34 cellular contexts compared by ENCODE assay signal in genomic region chr5:175493260-175493659, GRCh38. TPM values are rescaled to one million over a fixed set of nuclear protein-coding genes. Genes with fewer than 3 reads are reported as not detected.
DNase-seq lines count a peak whose midpoint lies in the region; ATAC-seq, FAIRE-seq and TF ChIP-seq lines count a peak whose summit lies in the region.
"Had no signal": no experiment of that assay in that cellular context is flagged by ENCODE, and none has a peak within 500 bp of the region (broad histone marks: within the 10 kb centered on the region; RNA-seq: fewer than 3 reads in every experiment).

No MANE protein-coding gene starts in this region.

- H3K27ac ChIP-seq in right lobe of liver (no peak overlapping the region), HepG2 (ENCODE audit: extremely low read length, insufficient read depth, low read length) (no peak overlapping the region), SJSA1 (peak overlapping the region; percentile 79)
- H3K27ac ChIP-seq: esophagus muscularis mucosa, RWPE1, thyroid gland, WERI-Rb-1 had no signal

- CTCF ChIA-PET in HepG2 (lab: Yijun Ruan, JAX; ENCODE audit: low intra/inter-chr PET ratio, low total read pairs): no interaction called here

- no peak for TF ChIP-seq POLR2A in right lobe of liver (IDR thresholded peaks at IDR 0.05)
- TF ChIP-seq POLR2A in HepG2 (IDR thresholded peaks at IDR 0.05; ENCODE audit: insufficient read depth in 1 of 2, low read depth in 2 of 2, low read length in 2 of 2): no peak

- DNase-seq in right lobe of liver: no peak
- DNase-seq in HepG2 (ENCODE audit: low spot score): no peak
- DNase-seq in SJSA1 (ENCODE audit: low read depth in 1 of 2, low spot score in 2 of 2): no peak
- DNase-seq in left lobe of liver (ENCODE audit: low spot score): no peak
- no peak for DNase-seq in activated CD4-positive, alpha-beta T cell treated with anti-CD3 and anti-CD28 coated beads for 48 hours
- DNase-seq: activated CD4-positive, alpha-beta T cell treated with anti-CD3 and anti-CD28 coated beads, Interleukin-2, amount 10 ng/mL, durations not matched to agents 7 days and 5 days; C1 segment of cervical spinal cord; COR-L47; dermis blood vessel endothelial cell; DMS53; endodermal cell; foreskin fibroblast; GDM1; H9; head of caudate nucleus; IMR-90; naive thymus-derived CD4-positive, alpha-beta T cell; NCI-H2171; NCI-H510A treated with DMSO at 0.1 percent for 48 hours; nucleus accumbens; stimulated activated CD4-positive, alpha-beta T cell treated with anti-CD3 and anti-CD28 coated beads, Interleukin-12 subunit alpha, Interleukin-12 subunit beta, amount 100 ng/mL, for 4 hours; stimulated activated CD4-positive, alpha-beta T cell treated with anti-CD3 and anti-CD28 coated beads, Interleukin-2, amount 100 ng/mL, for 48 hours; T1000; thyroid gland; WERI-Rb-1 had no signal

- no peak overlapping the region for H2AFZ ChIP-seq in HepG2 (ENCODE audit: low read length)

- WGBS in right lobe of liver (ENCODE audit: insufficient coverage, low coverage, low lambda C conversion rate, missing lambda C conversion rate): 52% methylated on average over 5 of the region's 7 CpGs
- 96% methylated on average over 7 of the region's 7 CpGs for WGBS in HepG2 (ENCODE audit: low lambda C conversion rate)

- H3K27me3 ChIP-seq in right lobe of liver: no peaks in the 10 kb centered on the region
- no peaks in the 10 kb centered on the region for H3K27me3 ChIP-seq in HepG2 (ENCODE audit: control insufficient read depth in 1 of 2, insufficient read depth in 2 of 2, low read length in 2 of 2)
- H3K27me3 ChIP-seq in SJSA1 (replicated peaks): no peaks in the 10 kb centered on the region
- H3K27me3 ChIP-seq: esophagus muscularis mucosa, thyroid gland had no signal

- TF ChIP-seq EP300 in HepG2 (IDR thresholded peaks at IDR 0.05; ENCODE audit: low read depth in 2 of 2, low read length in 2 of 2) (no peak), HepG2 (CRISPR knock-in tag; IDR thresholded peaks at IDR 0.05; ENCODE audit: borderline replicate concordance) (no peak)

- H3K36me3 ChIP-seq in right lobe of liver (peaks cover 0 to 58% (median 26%) of the 10 kb centered on the region in 4 donors), HepG2 (replicated peaks in 1 of 2; ENCODE audit: control insufficient read depth in 1 of 2, insufficient read depth in 2 of 2, low read length in 2 of 2) (peaks cover 30 to 69% of the 10 kb centered on the region in 2 experiments), SJSA1 (peaks cover 78% of the 10 kb centered on the region)

- FAIRE-seq in HepG2 (lab: Jason Lieb, UNC): no peak
- FAIRE-seq: keratinocyte had no signal

- in situ Hi-C loops in HepG2 (cut with HindIII; ENCODE audit: extremely low pct_ligation_motif_present, low pct_unique_long_range_greater_than_20kb): no loop called here

- H3K4me2 ChIP-seq in HepG2 (ENCODE audit: low read depth, low read length): no peak overlapping the region

- H3K4me3 ChIP-seq in right lobe of liver (no peak overlapping the region), HepG2 (replicated peaks in 1 of 3; ENCODE audit: insufficient read depth in 1 of 3, low read depth in 2 of 3, low read length in 3 of 3) (no peak overlapping the region), SJSA1 (no peak overlapping the region)
- H3K4me3 ChIP-seq: esophagus muscularis mucosa, thyroid gland had no signal

- POLR2A ChIA-PET in HepG2 (lab: Yijun Ruan, JAX): no interaction called here

- intact Hi-C loops in right lobe of liver (cut with DNase I) (no loop called here), HepG2 (cut with micrococcal nuclease; ENCODE audit: unreplicated experiment) (no loop called here)

- no TSS peak for BruUV-seq in HepG2 (replicated peaks; lab: Mats Ljungman, UMichigan)

- H3K79me2 ChIP-seq in HepG2 (ENCODE audit: insufficient read depth, low read length): peaks cover 32% of the 10 kb centered on the region

- peaks cover 45% of the 10 kb centered on the region for H4K20me1 ChIP-seq in HepG2 (ENCODE audit: insufficient read depth, low read length)

- no peak overlapping the region for H3K9ac ChIP-seq in HepG2 (ENCODE audit: insufficient read depth, low read depth, low read length)

- H3K4me1 ChIP-seq in right lobe of liver (no peaks in the 10 kb centered on the region), HepG2 (ENCODE audit: insufficient read depth, low read length) (no peaks in the 10 kb centered on the region), SJSA1 (replicated peaks) (peaks cover 30% of the 10 kb centered on the region)
- H3K4me1 ChIP-seq: thyroid gland had no signal

- no peaks in the 10 kb centered on the region for H3K9me3 ChIP-seq in right lobe of liver
- no peaks in the 10 kb centered on the region for H3K9me3 ChIP-seq in HepG2 (ENCODE audit: low read length)
- H3K9me3 ChIP-seq in SJSA1 (replicated peaks): no peaks in the 10 kb centered on the region
- H3K9me3 ChIP-seq: esophagus muscularis mucosa, thyroid gland had no signal

- no peak for TF ChIP-seq RAD21 in HepG2 (CRISPR knock-in tag; IDR thresholded peaks at IDR 0.05)

- ATAC-seq in right lobe of liver (peak in 3 of 4 donors; percentile 20 to 47 (median 31)), HepG2 (no peak), left lobe of liver (peak; percentile 38), HG02852 (IDR thresholded peaks at IDR 0.05; ENCODE audit: unreplicated experiment) (no peak), HG03175 (IDR thresholded peaks at IDR 0.05; ENCODE audit: unreplicated experiment) (no peak)
- ATAC-seq: naive thymus-derived CD4-positive, alpha-beta T cell; sciatic nerve had no signal

- TF ChIP-seq CTCF in right lobe of liver (IDR thresholded peaks at IDR 0.05) (no peak), HepG2 (CRISPR knock-in tag; IDR thresholded peaks at IDR 0.05) (no peak)

TF ChIP-seq in HepG2, 621 proteins besides CTCF, POLR2A, EP300 and RAD21 (continues in another document):
- TF ChIP-seq CREM (IDR thresholded peaks at IDR 0.05) (no peak), CREM (CRISPR knock-in tag; IDR thresholded peaks at IDR 0.05) (no peak), ZNF660 (CRISPR knock-in tag; IDR thresholded peaks at IDR 0.05; ENCODE audit: borderline replicate concordance, low read depth) (no peak), SALL2 (CRISPR knock-in tag; IDR thresholded peaks at IDR 0.05) (no peak), ZNF792 (CRISPR knock-in tag; IDR thresholded peaks at IDR 0.05) (no peak), ZNF570 (CRISPR knock-in tag; IDR thresholded peaks at IDR 0.05; ENCODE audit: borderline replicate concordance) (no peak), ZNF761 (CRISPR knock-in tag; conservative IDR thresholded peaks at IDR 0.05) (no peak)

RNA-seq across cellular contexts. Expression of gene SFXN1, which starts 14.9 kb away (rescaled TPM):
- total RNA-seq in right lobe of liver: 100 to 1,000 TPM in 2 of 6 experiments, 10 to 100 TPM in 4; 58.9 to 123 (median 89.1) TPM
- 122 and 171 TPM in 2 replicates for total RNA-seq in HepG2 (2016; rRNA removed; fragmentation: Illumina TruSeq; extraction: Trizol)
- 25.6 and 31.9 TPM in 2 replicates for total RNA-seq in HepG2 (2016; cell fraction: cytosol; rRNA removed; fragmentation: Illumina TruSeq; extraction: Trizol; ENCODE audit: low read depth)
- 115 and 180 TPM in 2 replicates for total RNA-seq in HepG2 (2016; cell fraction: insoluble cytoplasmic fraction; rRNA removed; fragmentation: Illumina TruSeq; extraction: Trizol)
- 61.2 and 64.1 TPM in 2 replicates for total RNA-seq in HepG2 (2016; cell fraction: membrane; rRNA removed; fragmentation: Illumina TruSeq; extraction: Trizol)
- total RNA-seq in HepG2 (2016; cell fraction: nucleus; rRNA removed; fragmentation: Illumina TruSeq; extraction: Trizol): 61.7 and 62.4 TPM in 2 replicates
- 130 and 135 TPM in 2 replicates for polyA plus RNA-seq in HepG2 (2011; rRNA removed)
- polyA plus RNA-seq in HepG2 (2011; cell fraction: cytosol; rRNA removed): 114 and 150 TPM in 2 replicates
- 85.0 and 100 TPM in 2 replicates for polyA plus RNA-seq in HepG2 (2011; cell fraction: nucleus; rRNA removed)
- polyA plus RNA-seq in HepG2 (2012): 117 and 127 TPM in 2 replicates
- polyA plus RNA-seq in HepG2 (2016; cell fraction: cytosol; fragmentation: Illumina TruSeq; extraction: Trizol; ENCODE audit: low read depth): 16.6 and 20.5 TPM in 2 replicates
- 111 and 120 TPM in 2 replicates for polyA plus RNA-seq in HepG2 (2016; cell fraction: insoluble cytoplasmic fraction; fragmentation: Illumina TruSeq; extraction: Trizol; ENCODE audit: low read depth)
- 26.8 and 27.4 TPM in 2 replicates for polyA plus RNA-seq in HepG2 (2016; cell fraction: membrane; fragmentation: Illumina TruSeq; extraction: Trizol; ENCODE audit: low read depth)
- 57.1 and 59.3 TPM in 2 replicates for polyA plus RNA-seq in HepG2 (2016; cell fraction: nucleus; fragmentation: Illumina TruSeq; extraction: Trizol; ENCODE audit: insufficient read depth, low read depth)
- 225 and 261 TPM in 2 replicates for polyA minus RNA-seq in HepG2 (2011; rRNA and poly(A)+ RNA removed; ENCODE audit: low replicate concordance)
- polyA minus RNA-seq in HepG2 (2011; cell fraction: cytosol; rRNA and poly(A)+ RNA removed): 93.0 and 118 TPM in 2 replicates
- polyA minus RNA-seq in HepG2 (2011; cell fraction: nucleus; rRNA and poly(A)+ RNA removed): 119 and 123 TPM in 2 replicates
- total RNA-seq in SJSA1 (2014; rRNA removed; shearing (Covaris generic)): 147 and 207 TPM in 2 replicates
- total RNA-seq in left lobe of liver: 81.0 TPM

RNA-seq across cellular contexts. Expression of gene DRD1, which starts 49.3 kb away (rescaled TPM):
- total RNA-seq in right lobe of liver (under 1 TPM in 3 of 6 experiments, not detected in 3; 0.06 to 0.18 (median 0.15) TPM), HepG2 (2016; rRNA removed; fragmentation: Illumina TruSeq; extraction: Trizol) (not detected in 2 replicates), left lobe of liver (0.13 TPM)
- total RNA-seq in HepG2 (2016; cell fraction: cytosol; rRNA removed; fragmentation: Illumina TruSeq; extraction: Trizol; ENCODE audit: low read depth): not detected in 2 replicates
- total RNA-seq in HepG2 (2016; cell fraction: insoluble cytoplasmic fraction; rRNA removed; fragmentation: Illumina TruSeq; extraction: Trizol): not detected in 2 replicates
- not detected in 2 replicates for total RNA-seq in HepG2 (2016; cell fraction: membrane; rRNA removed; fragmentation: Illumina TruSeq; extraction: Trizol)
- not detected in 2 replicates for total RNA-seq in HepG2 (2016; cell fraction: nucleus; rRNA removed; fragmentation: Illumina TruSeq; extraction: Trizol)
- not detected in 2 replicates for polyA plus RNA-seq in HepG2 (2011; rRNA removed)
- not detected in 2 replicates for polyA plus RNA-seq in HepG2 (2011; cell fraction: cytosol; rRNA removed)
- not detected in 2 replicates for polyA plus RNA-seq in HepG2 (2011; cell fraction: nucleus; rRNA removed)
- not detected in 2 replicates for polyA plus RNA-seq in HepG2 (2012)
- not detected in 2 replicates for polyA plus RNA-seq in HepG2 (2016; cell fraction: cytosol; fragmentation: Illumina TruSeq; extraction: Trizol; ENCODE audit: low read depth)
- polyA plus RNA-seq in HepG2 (2016; cell fraction: insoluble cytoplasmic fraction; fragmentation: Illumina TruSeq; extraction: Trizol; ENCODE audit: low read depth): not detected in 2 replicates
- not detected in 2 replicates for polyA plus RNA-seq in HepG2 (2016; cell fraction: membrane; fragmentation: Illumina TruSeq; extraction: Trizol; ENCODE audit: low read depth)
- not detected in 2 replicates for polyA plus RNA-seq in HepG2 (2016; cell fraction: nucleus; fragmentation: Illumina TruSeq; extraction: Trizol; ENCODE audit: insufficient read depth, low read depth)
- not detected in 2 replicates for polyA minus RNA-seq in HepG2 (2011; rRNA and poly(A)+ RNA removed; ENCODE audit: low replicate concordance)
- polyA minus RNA-seq in HepG2 (2011; cell fraction: cytosol; rRNA and poly(A)+ RNA removed): not detected in 2 replicates
- polyA minus RNA-seq in HepG2 (2011; cell fraction: nucleus; rRNA and poly(A)+ RNA removed): not detected in 2 replicates
- 10.0 and 14.0 TPM in 2 replicates for total RNA-seq in SJSA1 (2014; rRNA removed; shearing (Covaris generic))
- total RNA-seq: activated CD4-positive, alpha-beta T cell treated with anti-CD3 and anti-CD28 coated beads, Interleukin-2, amount 10 ng/mL, durations not matched to agents 7 days and 5 days; dermis blood vessel endothelial cell; H9; naive thymus-derived CD4-positive, alpha-beta T cell; OCI-LY7; progenitor cell of endocrine pancreas; SK-MEL-5; thyroid gland had no signal
- polyA plus RNA-seq: keratinocyte; naive thymus-derived CD4-positive, alpha-beta T cell had no signal

Comparison
In these comparisons a context has a peak if more than half of its experiments do, and no peak if none do; other contexts are left out.
1. ATAC-seq: peak in right lobe of liver (3 of 4) and left lobe of liver (single experiment); none in HepG2 (single experiment), HG02852 (single experiment) and HG03175 (single experiment).